ENCODE assay signal across 16 cellular contexts in genomic region chr15:60589253-60589652, GRCh38.
DNase-seq lines count a peak whose midpoint lies in the region; ATAC-seq, FAIRE-seq and TF ChIP-seq lines count a peak whose summit lies in the region.
"Had no signal": no experiment of that assay in that cellular context is flagged by ENCODE, and none has a peak within 500 bp of the region (broad histone marks: within the 10 kb centered on the region; RNA-seq: fewer than 3 reads in every experiment).

No MANE protein-coding gene starts in this region.

- peak overlapping the region; percentile 10 for H3K27ac ChIP-seq in keratinocyte (ENCODE audit: control insufficient read depth, insufficient read depth, low read length)
- H3K27ac ChIP-seq: brain microvascular endothelial cell, esophagus muscularis mucosa had no signal

- H3K9ac ChIP-seq in keratinocyte (ENCODE audit: control insufficient read depth, extremely low read depth, insufficient read depth, low read length): peak overlapping the region; percentile 85

- H3K79me2 ChIP-seq in keratinocyte (ENCODE audit: control insufficient read depth, insufficient read depth, low read length): peaks cover 26% of the 10 kb centered on the region

- H4K20me1 ChIP-seq in keratinocyte (ENCODE audit: control insufficient read depth, extremely low read depth, insufficient read depth, low read length): no peaks in the 10 kb centered on the region

- DNase-seq in activated CD4-positive, CD25-positive, alpha-beta regulatory T cell treated with anti-CD3 and anti-CD28 coated beads, Interleukin-2, amount 50 U/mL, for 72 hours: no peak
- peak; percentile 46 to 55 for DNase-seq in activated T-cell treated with anti-CD3 and anti-CD28 coated beads, Interleukin-2, amount 50 U/mL, for 72 hours
- DNase-seq in keratinocyte (ENCODE audit: low read depth, low spot score) (no peak), NCI-H128 (lab: John Stamatoyannopoulos, UW; ENCODE audit: unreplicated experiment) (no peak), Calu3 (no peak)
- DNase-seq: activated B cell treated with CpG ODN at 0.5 μM for 24 hours, brain microvascular endothelial cell, DMS79 treated with DMSO at 0.1 percent for 48 hours, left colon, NCI-H1105 had no signal

- no peak for TF ChIP-seq CTCF in keratinocyte (optimal IDR thresholded peaks at IDR 0.05 in 1 of 3, IDR thresholded peaks at IDR 0.05 in 1 of 3, conservative IDR thresholded peaks at IDR 0.05 in 1 of 3; ENCODE audit: extremely low read depth in 1 of 3, insufficient read depth in 2 of 3, low read length in 3 of 3)
- no peak for TF ChIP-seq CTCF in Calu3 (IDR thresholded peaks at IDR 0.05; ENCODE audit: unreplicated experiment)

- H3K9me3 ChIP-seq in keratinocyte (ENCODE audit: control insufficient read depth, low read depth, low read length): no peaks in the 10 kb centered on the region
- H3K9me3 ChIP-seq: esophagus muscularis mucosa had no signal

- dilution Hi-C loops in keratinocyte (cut with MboI; ENCODE audit: extremely low pct_ligation_motif_present, low sequenced_read_pairs): no loop called here

- peaks cover 44% of the 10 kb centered on the region for H3K4me1 ChIP-seq in keratinocyte (ENCODE audit: control insufficient read depth, extremely low read depth, insufficient read depth, low read length)

- H3K4me3 ChIP-seq in keratinocyte (ENCODE audit: control insufficient read depth in 2 of 3, extremely low read depth in 1 of 3, insufficient read depth in 2 of 3, low read depth in 1 of 3, low read length in 3 of 3): peak overlapping the region in 2 of 3 experiments; percentile 84 to 85
- H3K4me3 ChIP-seq: esophagus muscularis mucosa had no signal

- intact Hi-C loops in Calu3 (cut with micrococcal nuclease; ENCODE audit: unreplicated experiment): loop anchor here (5.0 kb wide), 2 partner anchors 133 to 1243 kb away; no protein-coding TSS in a partner anchor

- peaks cover 1% of the 10 kb centered on the region in 2 donors for H3K36me3 Mint-ChIP-seq in activated T-cell treated with anti-CD3 and anti-CD28 coated beads, Interleukin-2, amount 50 U/mL, for 72 hours (ENCODE audit: insufficient read depth in 2 of 2)
- H3K36me3 Mint-ChIP-seq in stimulated activated naive CD8-positive, alpha-beta T cell treated with anti-CD3 and anti-CD28 coated beads, Interleukin-15, Interleukin-2, amounts not matched to agents 100 ng/mL and 50 ng/mL, for 24 hours (ENCODE audit: low read depth): no peaks in the 10 kb centered on the region
- peaks cover 23% of the 10 kb centered on the region for H3K36me3 Mint-ChIP-seq in Calu3 (ENCODE audit: insufficient read depth, unreplicated experiment)

- no peak overlapping the region for H2AFZ ChIP-seq in keratinocyte (ENCODE audit: control insufficient read depth, low read length)

- H3K27me3 ChIP-seq in keratinocyte (ENCODE audit: control insufficient read depth, extremely low read depth, insufficient read depth, low read length): no peaks in the 10 kb centered on the region
- H3K27me3 ChIP-seq: esophagus muscularis mucosa had no signal

- H3K27ac Mint-ChIP-seq in activated T-cell treated with anti-CD3 and anti-CD28 coated beads, Interleukin-2, amount 50 U/mL, for 72 hours: peak overlapping the region; percentile 94
- H3K27ac Mint-ChIP-seq in stimulated activated naive CD8-positive, alpha-beta T cell treated with anti-CD3 and anti-CD28 coated beads, Interleukin-15, Interleukin-2, amounts not matched to agents 100 ng/mL and 50 ng/mL, for 24 hours: peak overlapping the region; percentile 75
- no peak overlapping the region for H3K27ac Mint-ChIP-seq in Calu3 (ENCODE audit: unreplicated experiment)
- H3K27ac Mint-ChIP-seq: activated B cell treated with CpG ODN at 0.5 μM for 24 hours, progenitor cell of endocrine pancreas had no signal

- H3K4me3 Mint-ChIP-seq in activated T-cell treated with anti-CD3 and anti-CD28 coated beads, Interleukin-2, amount 50 U/mL, for 72 hours: peak overlapping the region; percentile 76 to 91
- H3K4me3 Mint-ChIP-seq in stimulated activated naive CD8-positive, alpha-beta T cell treated with anti-CD3 and anti-CD28 coated beads, Interleukin-15, Interleukin-2, amounts not matched to agents 100 ng/mL and 50 ng/mL, for 24 hours: peak overlapping the region; percentile 83
- H3K4me3 Mint-ChIP-seq in Calu3 (ENCODE audit: low read depth, unreplicated experiment): no peak overlapping the region
- H3K4me3 Mint-ChIP-seq: activated B cell treated with CpG ODN at 0.5 μM for 24 hours had no signal

- H3K36me3 ChIP-seq in keratinocyte (ENCODE audit: control insufficient read depth in 2 of 2, extremely low read depth in 1 of 2, insufficient read depth in 2 of 2, low read length in 2 of 2): no peaks in the 10 kb centered on the region
- H3K36me3 ChIP-seq: brain microvascular endothelial cell, esophagus muscularis mucosa had no signal

- BruUV-seq in Calu3 (replicated peaks; lab: Mats Ljungman, UMichigan): no TSS peak

- no peaks in the 10 kb centered on the region for H3K9me1 ChIP-seq in keratinocyte (ENCODE audit: control insufficient read depth, extremely low read depth, insufficient read depth, low read length)

- H3K9me3 Mint-ChIP-seq in activated T-cell treated with anti-CD3 and anti-CD28 coated beads, Interleukin-2, amount 50 U/mL, for 72 hours: no peaks in the 10 kb centered on the region
- no peaks in the 10 kb centered on the region for H3K9me3 Mint-ChIP-seq in stimulated activated naive CD8-positive, alpha-beta T cell treated with anti-CD3 and anti-CD28 coated beads, Interleukin-15, Interleukin-2, amounts not matched to agents 100 ng/mL and 50 ng/mL, for 24 hours
- H3K9me3 Mint-ChIP-seq in Calu3 (ENCODE audit: low read depth, unreplicated experiment): no peaks in the 10 kb centered on the region
- H3K9me3 Mint-ChIP-seq: activated B cell treated with CpG ODN at 0.5 μM for 24 hours had no signal

- H3K4me2 ChIP-seq in keratinocyte (ENCODE audit: control insufficient read depth, extremely low read depth, insufficient read depth, low read depth, low read length): peak overlapping the region; percentile 98

- FAIRE-seq in keratinocyte (lab: Jason Lieb, UNC): peak; percentile 82
- FAIRE-seq: A204.1 had no signal

- CTCF ChIA-PET in Calu3 (lab: Charles Lee): interaction anchor here (0.6 to 0.9 kb wide), 2 partner anchors 34 to 334 kb away, joined by 4 to 5 read pairs; no protein-coding TSS in a partner anchor

- peaks cover 77% of the 10 kb centered on the region for H3K4me1 Mint-ChIP-seq in activated T-cell treated with anti-CD3 and anti-CD28 coated beads, Interleukin-2, amount 50 U/mL, for 72 hours (ENCODE audit: low read depth)
- H3K4me1 Mint-ChIP-seq in stimulated activated naive CD8-positive, alpha-beta T cell treated with anti-CD3 and anti-CD28 coated beads, Interleukin-15, Interleukin-2, amounts not matched to agents 100 ng/mL and 50 ng/mL, for 24 hours (ENCODE audit: low read depth): peaks cover 62% of the 10 kb centered on the region
- H3K4me1 Mint-ChIP-seq in Calu3 (ENCODE audit: low read depth, unreplicated experiment): peaks cover 8% of the 10 kb centered on the region

- H3K27me3 Mint-ChIP-seq in activated T-cell treated with anti-CD3 and anti-CD28 coated beads, Interleukin-2, amount 50 U/mL, for 72 hours (ENCODE audit: low read depth): peaks cover 19% of the 10 kb centered on the region
- H3K27me3 Mint-ChIP-seq in stimulated activated naive CD8-positive, alpha-beta T cell treated with anti-CD3 and anti-CD28 coated beads, Interleukin-15, Interleukin-2, amounts not matched to agents 100 ng/mL and 50 ng/mL, for 24 hours: no peaks in the 10 kb centered on the region
- peaks cover 54% of the 10 kb centered on the region for H3K27me3 Mint-ChIP-seq in Calu3 (ENCODE audit: unreplicated experiment)

- peak; percentile 37 to 43 for ATAC-seq in activated CD4-positive, CD25-positive, alpha-beta regulatory T cell treated with anti-CD3 and anti-CD28 coated beads, Interleukin-2, amount 50 U/mL, for 24 hours
- peak in 1 of 2 donors; percentile 28 for ATAC-seq in activated T-cell treated with anti-CD3 and anti-CD28 coated beads, Interleukin-2, amount 50 U/mL, for 72 hours (replicated peaks in 1 of 2)
- ATAC-seq in GM21360 (IDR thresholded peaks at IDR 0.05; ENCODE audit: unreplicated experiment): no peak
- ATAC-seq: left colon had no signal

Comparison
In these comparisons a context has a peak if more than half of its experiments do, and no peak if none do; other contexts are left out.
1. DNase-seq: peak in activated T-cell treated with anti-CD3 and anti-CD28 coated beads, Interleukin-2, amount 50 U/mL, for 72 hours (2 of 2); none in activated CD4-positive, CD25-positive, alpha-beta regulatory T cell treated with anti-CD3 and anti-CD28 coated beads, Interleukin-2, amount 50 U/mL, for 72 hours (single experiment), keratinocyte (single experiment), NCI-H128 (single experiment) and Calu3 (single experiment).